Comparison of ENCODE assay signal across 27 cellular contexts in the genomic region with DNA sequence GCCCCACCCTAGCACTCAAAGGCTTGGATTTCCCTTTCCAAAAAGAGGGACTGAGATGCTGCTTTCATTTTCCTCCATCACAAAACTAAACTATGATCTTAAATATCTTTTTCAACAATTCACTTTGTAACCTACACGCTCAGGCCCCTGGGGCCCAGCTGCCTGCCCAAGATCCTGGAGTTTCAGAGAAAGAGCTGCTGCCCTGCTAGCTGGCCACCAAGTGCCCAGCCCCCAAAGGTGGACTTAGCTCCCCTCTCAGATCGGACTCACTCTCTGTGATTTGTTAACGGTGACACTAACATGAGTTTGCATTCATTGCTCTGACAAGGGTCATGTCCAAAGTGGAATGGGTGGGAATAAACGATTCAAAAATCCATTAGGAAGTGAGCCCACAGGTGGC.
"Had no signal": no experiment of that assay in that cellular context is flagged by ENCODE, and none has a peak within 500 bp of the region (broad histone marks: within the 10 kb centered on the region; RNA-seq: fewer than 3 reads in every experiment).

No MANE protein-coding gene starts in this region.

- H3K27me3 Mint-ChIP-seq: activated CD4-positive, alpha-beta T cell treated with anti-CD3 and anti-CD28 coated beads, Interleukin-2, amount 10 ng/mL, durations not matched to agents 7 days and 5 days; activated CD8-positive, alpha-beta T cell treated with anti-CD3 and anti-CD28 coated beads for 36 hours; activated naive CD4-positive, alpha-beta T cell treated with anti-CD3 and anti-CD28 coated beads, Interleukin-2, amount 50 U/mL, for 24 hours had no signal

- H3K27ac Mint-ChIP-seq: activated CD4-positive, alpha-beta T cell treated with anti-CD3 and anti-CD28 coated beads, Interleukin-2, amount 10 ng/mL, durations not matched to agents 7 days and 5 days; activated CD8-positive, alpha-beta T cell treated with anti-CD3 and anti-CD28 coated beads for 36 hours; activated naive CD4-positive, alpha-beta T cell treated with anti-CD3 and anti-CD28 coated beads, Interleukin-2, amount 50 U/mL, for 24 hours; activated T-helper 2 cell treated with anti-CD3 and anti-CD28 coated beads, Interferon-gamma antibody, Interleukin-2, Interleukin-4, amounts not matched to agents 10 μg/mL and 5 μg/mL and 100 μg/mL, durations not matched to agents 14 hours and 24 hours and 36 hours; mesothelial cell of epicardium; stimulated activated naive CD8-positive, alpha-beta T cell treated with anti-CD3 and anti-CD28 coated beads, Interleukin-15, Interleukin-2, amounts not matched to agents 100 ng/mL and 50 ng/mL, for 24 hours had no signal

- H3K4me3 Mint-ChIP-seq: activated CD4-positive, alpha-beta T cell treated with anti-CD3 and anti-CD28 coated beads, Interleukin-2, amount 10 ng/mL, durations not matched to agents 7 days and 5 days; activated CD8-positive, alpha-beta T cell treated with anti-CD3 and anti-CD28 coated beads for 36 hours; activated naive CD4-positive, alpha-beta T cell treated with anti-CD3 and anti-CD28 coated beads, Interleukin-2, amount 50 U/mL, for 24 hours; activated T-cell treated with anti-CD3 and anti-CD28 coated beads, Interleukin-2, amount 50 U/mL, for 4 hours; mesothelial cell of epicardium; neural crest cell; stimulated activated naive CD8-positive, alpha-beta T cell treated with anti-CD3 and anti-CD28 coated beads, Interleukin-15, Interleukin-2, amounts not matched to agents 100 ng/mL and 50 ng/mL, for 24 hours had no signal

- H3K36me3 Mint-ChIP-seq: activated naive CD4-positive, alpha-beta T cell treated with anti-CD3 and anti-CD28 coated beads, Interleukin-2, amount 50 U/mL, for 24 hours; mesothelial cell of epicardium; naive B cell had no signal

- DNase-seq: activated CD4-positive, alpha-beta T cell treated with anti-CD3 and anti-CD28 coated beads, Interleukin-2, amount 10 ng/mL, durations not matched to agents 7 days and 5 days; activated CD4-positive, CD25-positive, alpha-beta regulatory T cell treated with anti-CD3 and anti-CD28 coated beads, Interleukin-2, amount 50 U/mL, for 72 hours; activated CD8-positive, alpha-beta T cell treated with anti-CD3 and anti-CD28 coated beads for 36 hours; activated T-cell treated with anti-CD3 and anti-CD28 coated beads, Interleukin-2, amount 50 U/mL, for 4 hours; central memory CD4-positive, alpha-beta T cell; dermis blood vessel endothelial cell; effector memory CD4-positive, alpha-beta T cell; erythroblast; gastrocnemius medialis; glutamatergic neuron; left ventricle myocardium superior; mammary epithelial cell; naive B cell; posterior cingulate gyrus; right lobe of liver; stimulated activated CD4-positive, alpha-beta T cell treated with anti-CD3 and anti-CD28 coated beads, Interleukin-12 subunit alpha, Interleukin-12 subunit beta, amount 100 ng/mL, for 4 hours; stimulated activated CD4-positive, alpha-beta T cell treated with anti-CD3 and anti-CD28 coated beads, Interleukin-4, amount 100 ng/mL, for 1 hour; T1000; upper lobe of left lung had no signal

- H3K4me1 Mint-ChIP-seq: activated naive CD4-positive, alpha-beta T cell treated with anti-CD3 and anti-CD28 coated beads, Interleukin-2, amount 50 U/mL, for 24 hours; neural crest cell had no signal

- H3K36me3 ChIP-seq: breast epithelium, gastrocnemius medialis, right lobe of liver, upper lobe of left lung, vagina had no signal

- H3K4me1 ChIP-seq: breast epithelium, gastrocnemius medialis, right lobe of liver, vagina had no signal

- H3K4me3 ChIP-seq: breast epithelium, gastrocnemius medialis, skin epidermis, upper lobe of left lung, vagina had no signal

- H3K27ac ChIP-seq: breast epithelium, gastrocnemius medialis, right lobe of liver, skin epidermis, upper lobe of left lung, vagina had no signal

- H3K9me3 ChIP-seq: breast epithelium, gastrocnemius medialis, right lobe of liver, upper lobe of left lung, vagina had no signal

- H3K9me3 Mint-ChIP-seq: activated CD4-positive, alpha-beta T cell treated with anti-CD3 and anti-CD28 coated beads, Interleukin-2, amount 10 ng/mL, durations not matched to agents 7 days and 5 days; activated CD8-positive, alpha-beta T cell treated with anti-CD3 and anti-CD28 coated beads for 36 hours; activated naive CD4-positive, alpha-beta T cell treated with anti-CD3 and anti-CD28 coated beads, Interleukin-2, amount 50 U/mL, for 24 hours; activated T-cell treated with anti-CD3 and anti-CD28 coated beads, Interleukin-2, amount 50 U/mL, for 4 hours; activated T-helper 2 cell treated with anti-CD3 and anti-CD28 coated beads, Interferon-gamma antibody, Interleukin-2, Interleukin-4, amounts not matched to agents 10 μg/mL and 5 μg/mL and 100 μg/mL, durations not matched to agents 14 hours and 24 hours and 36 hours; neural crest cell; stimulated activated naive CD8-positive, alpha-beta T cell treated with anti-CD3 and anti-CD28 coated beads, Interleukin-15, Interleukin-2, amounts not matched to agents 100 ng/mL and 50 ng/mL, for 24 hours had no signal

- H3K27me3 ChIP-seq: breast epithelium, gastrocnemius medialis, right lobe of liver, upper lobe of left lung, vagina had no signal
